28 cellular contexts compared by ENCODE assay signal in genomic region chr2:173500953-173501352, GRCh38.
"Had no signal": no experiment of that assay in that cellular context is flagged by ENCODE, and none has a peak within 500 bp of the region (broad histone marks: within the 10 kb centered on the region; RNA-seq: fewer than 3 reads in every experiment).

No MANE protein-coding gene starts in this region.

- H3K27ac ChIP-seq: colonic mucosa, coronary artery, dorsolateral prefrontal cortex, epithelial cell of prostate, esophagus muscularis mucosa, esophagus squamous epithelium, foreskin keratinocyte, gastrocnemius medialis, gastroesophageal sphincter, heart left ventricle, heart right ventricle had no signal

- H3K4me3 ChIP-seq: colonic mucosa, coronary artery, dorsolateral prefrontal cortex, esophagus muscularis mucosa, esophagus squamous epithelium, gastrocnemius medialis, gastroesophageal sphincter, heart left ventricle, heart right ventricle had no signal

- H3K9me3 ChIP-seq: colonic mucosa, esophagus muscularis mucosa, gastrocnemius medialis, gastroesophageal sphincter had no signal

- H3K36me3 ChIP-seq: colonic mucosa, esophagus muscularis mucosa, esophagus squamous epithelium, gastrocnemius medialis, gastroesophageal sphincter, heart left ventricle, heart right ventricle had no signal

- DNase-seq: colonic mucosa; cortex of kidney; dermis blood vessel endothelial cell; dorsolateral prefrontal cortex; effector CD4-positive, alpha-beta T cell; effector CD8-positive, alpha-beta T cell; effector memory CD4-positive, alpha-beta T cell; effector memory CD8-positive, alpha-beta T cell; endodermal cell; erythroblast; esophagus squamous epithelium; foreskin fibroblast; foreskin keratinocyte; foreskin melanocyte; gastrocnemius medialis; glutamatergic neuron; head of caudate nucleus; heart left ventricle; heart right ventricle had no signal

- H3K4me1 ChIP-seq: colonic mucosa, esophagus muscularis mucosa, esophagus squamous epithelium, foreskin keratinocyte, gastrocnemius medialis, gastroesophageal sphincter, heart right ventricle had no signal

- ATAC-seq: effector memory CD8-positive, alpha-beta T cell; esophagus mucosa; foreskin keratinocyte; gastrocnemius medialis; gastroesophageal sphincter; heart left ventricle; heart right ventricle had no signal

- FAIRE-seq: colon, endometrium, endothelial cell of umbilical vein, frontal cortex had no signal

- H3K27me3 ChIP-seq: colonic mucosa, esophagus muscularis mucosa, esophagus squamous epithelium, gastrocnemius medialis, gastroesophageal sphincter, heart left ventricle, heart right ventricle had no signal
